Comparison of ENCODE assay signal across 13 cellular contexts in the genomic region with DNA sequence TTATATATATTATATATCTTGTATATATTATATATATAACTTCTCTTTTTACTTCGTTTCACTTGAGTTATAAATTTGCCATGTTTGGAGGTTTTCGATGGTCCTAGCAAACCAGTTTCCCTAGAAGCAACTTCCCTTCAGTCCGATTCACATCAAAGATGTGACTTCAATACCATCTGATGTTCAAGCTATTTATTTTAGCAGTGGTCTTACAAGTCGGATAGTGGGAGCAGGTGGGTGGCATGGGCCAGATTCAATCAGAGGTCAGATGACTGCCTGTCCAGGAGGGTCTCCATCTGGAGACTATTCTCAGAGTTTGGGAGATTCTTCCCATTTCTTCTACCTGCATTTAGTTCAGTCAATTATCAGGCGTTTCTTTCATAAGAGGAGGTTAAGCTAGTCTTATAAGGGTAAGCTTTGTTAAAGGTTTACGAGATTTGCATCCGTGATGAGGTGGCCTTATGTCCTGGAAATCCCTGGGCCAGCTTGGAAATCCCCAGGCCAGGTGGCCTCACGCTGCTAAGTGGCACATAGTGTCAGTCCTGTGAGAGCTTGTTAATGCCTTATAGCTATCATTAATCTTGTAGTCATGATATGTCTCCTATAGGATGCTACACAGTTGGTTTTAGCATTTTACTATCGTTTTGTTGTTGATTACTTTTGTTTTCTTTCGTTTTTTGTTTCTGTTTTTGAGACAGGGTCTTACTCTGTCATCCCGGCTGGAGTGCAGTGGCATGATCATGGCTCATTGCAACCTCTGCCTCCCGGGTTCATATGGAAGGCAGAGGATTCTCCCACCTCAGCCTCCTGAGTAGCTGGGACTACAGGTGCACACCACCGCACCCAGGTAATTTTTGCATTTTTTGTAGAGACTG.
DNase-seq lines count a peak whose midpoint lies in the region; ATAC-seq, FAIRE-seq and TF ChIP-seq lines count a peak whose summit lies in the region.
"Had no signal": no experiment of that assay in that cellular context is flagged by ENCODE, and none has a peak within 500 bp of the region (broad histone marks: within the 10 kb centered on the region; RNA-seq: fewer than 3 reads in every experiment).

No MANE protein-coding gene starts in this region.

- peak; percentile 35 for FAIRE-seq in GM12878 (lab: Jason Lieb, UNC)

- RAD21 ChIA-PET in GM12878 (lab: Charles Lee; ENCODE audit: unreplicated experiment): interaction anchor here (0.7 to 2.6 kb wide), 18 partner anchors 9 to 599 kb away, joined by 3 to 16 read pairs (median 4); a partner anchor contains a TSS

- H3K4me1 ChIP-seq in GM12878 (ENCODE audit: control insufficient read depth, insufficient read depth, low read length) (peaks cover 13% of the 10 kb centered on the region), SJCRH30 (no peaks in the 10 kb centered on the region), smooth muscle cell (ENCODE audit: low read depth) (peaks cover 29% of the 10 kb centered on the region), osteoblast (ENCODE audit: insufficient read depth, low read length) (no peaks in the 10 kb centered on the region)
- H3K4me1 ChIP-seq: right lobe of liver had no signal

- H3K27me3 ChIP-seq in GM12878 (replicated peaks in 1 of 2; ENCODE audit: control insufficient read depth in 2 of 2, insufficient read depth in 2 of 2, low read length in 1 of 2): no peaks in the 10 kb centered on the region
- no peaks in the 10 kb centered on the region for H3K27me3 ChIP-seq in SJCRH30
- H3K27me3 ChIP-seq in smooth muscle cell (ENCODE audit: low read depth): no peaks in the 10 kb centered on the region
- no peaks in the 10 kb centered on the region for H3K27me3 ChIP-seq in osteoblast (ENCODE audit: insufficient read depth, low read length)
- H3K27me3 ChIP-seq: right lobe of liver had no signal

- CTCF ChIA-PET in GM12878 (lab: Yijun Ruan, JAX) (interaction anchor here (0.6 to 2.1 kb wide), 10 partner anchors 10 to 849 kb away, joined by 3 to 12 read pairs (median 4); no protein-coding TSS in a partner anchor), MCF 10A (lab: Yijun Ruan, JAX) (interaction anchor here (0.8 kb wide), 1 partner anchor 36 kb away, joined by 3 read pairs; no protein-coding TSS in a partner anchor)

- TF ChIP-seq EP300 in GM12878 (IDR thresholded peaks at IDR 0.05; ENCODE audit: borderline replicate concordance in 1 of 2, control insufficient read depth in 1 of 2, low read depth in 2 of 2, low read length in 2 of 2): peak; percentile 43 to 57; a peak in 2 of 4 replicates

- H3K79me2 ChIP-seq in GM12878 (ENCODE audit: control insufficient read depth, insufficient read depth, low read length): no peaks in the 10 kb centered on the region
- H3K79me2 ChIP-seq in smooth muscle cell (ENCODE audit: low read depth): no peaks in the 10 kb centered on the region
- H3K79me2 ChIP-seq in osteoblast (ENCODE audit: insufficient read depth, low read length): peaks cover 57% of the 10 kb centered on the region

- H3F3A ChIP-seq in smooth muscle cell (ENCODE audit: low read depth): no peaks in the 10 kb centered on the region

- TF ChIP-seq RAD21 in GM12878 (IDR thresholded peaks at IDR 0.05; ENCODE audit: insufficient read depth, low read depth, low read length): no peak

- peak overlapping the region; percentile 93 for H3K27ac ChIP-seq in GM12878 (ENCODE audit: control insufficient read depth, insufficient read depth)
- no peak overlapping the region for H3K27ac ChIP-seq in SJCRH30
- no peak overlapping the region for H3K27ac ChIP-seq in smooth muscle cell (ENCODE audit: low read depth)
- no peak overlapping the region for H3K27ac ChIP-seq in osteoblast (ENCODE audit: low read depth, low read length)
- H3K27ac ChIP-seq: right lobe of liver had no signal

- intact Hi-C loops in GM12878 (cut with micrococcal nuclease; ENCODE audit: unreplicated experiment) (loop anchor here (2.0 to 5.0 kb wide), 2 partner anchors 20 to 115 kb away; no protein-coding TSS in a partner anchor), MCF 10A (cut with micrococcal nuclease) (no loop called here)

- TF ChIP-seq CTCF in GM12878 (IDR thresholded peaks at IDR 0.05 in 2 of 3, conservative IDR thresholded peaks at IDR 0.05 in 1 of 3; ENCODE audit: control insufficient read depth in 2 of 3, extremely low read depth in 1 of 3, insufficient read depth in 1 of 3, low read depth in 3 of 3, low read length in 3 of 3) (no peak), MCF 10A (IDR thresholded peaks at IDR 0.05; ENCODE audit: unreplicated experiment) (no peak), smooth muscle cell (IDR thresholded peaks at IDR 0.05; ENCODE audit: borderline replicate concordance, insufficient read depth, poor library complexity, severe bottlenecking) (no peak), osteoblast (IDR thresholded peaks at IDR 0.05; ENCODE audit: extremely low read depth, low read depth, low read length) (no peak)

- peaks cover 8% of the 10 kb centered on the region for H3K9me3 Mint-ChIP-seq in MCF 10A (ENCODE audit: unreplicated experiment)

- SMC1A ChIA-PET in GM12878 (lab: Charles Lee; ENCODE audit: uncharacterized antibody, unreplicated experiment): interaction anchor here (0.7 to 2.2 kb wide), 21 partner anchors 11 to 856 kb away, joined by 3 to 15 read pairs (median 4); no protein-coding TSS in a partner anchor

- peak overlapping the region; percentile 70 for H3K9ac ChIP-seq in GM12878 (ENCODE audit: control insufficient read depth, insufficient read depth, low read length)
- H3K9ac ChIP-seq in smooth muscle cell (ENCODE audit: low read depth): no peak overlapping the region

- ATAC-seq in GM18499 (IDR thresholded peaks at IDR 0.05; ENCODE audit: insufficient read depth, unreplicated experiment) (peak; percentile 75), GM19468 (IDR thresholded peaks at IDR 0.05; ENCODE audit: extremely low read depth, unreplicated experiment) (peak; percentile 65), HG03095 (IDR thresholded peaks at IDR 0.05; ENCODE audit: unreplicated experiment) (peak; percentile 76), GM12878 (peak; percentile 98)
- ATAC-seq: left cardiac atrium, right lobe of liver had no signal

- H3K27ac Mint-ChIP-seq in MCF 10A (ENCODE audit: low read depth, unreplicated experiment): no peak overlapping the region
- H3K27ac Mint-ChIP-seq: activated naive CD8-positive, alpha-beta T cell had no signal

- peak; percentile 76 for DNase-seq in GM12878 (ENCODE audit: low read depth, low spot score)
- DNase-seq in MCF 10A (ENCODE audit: unreplicated experiment): no peak
- DNase-seq in SJCRH30: no peak
- DNase-seq in smooth muscle cell (lab: John Stamatoyannopoulos, UW; ENCODE audit: unreplicated experiment): no peak
- no peak for DNase-seq in osteoblast (ENCODE audit: insufficient read length, low spot score, missing footprints)
- DNase-seq: erythroblast, left cardiac atrium, NCI-H446, right lobe of liver had no signal

- in situ Hi-C loops in GM12878 (cut with MboI): no loop called here

- H3K9me3 ChIP-seq in GM12878 (replicated peaks; ENCODE audit: control insufficient read depth, insufficient read depth, low read length): peaks cover 5% of the 10 kb centered on the region; the same call in 2 of the 3 replicates
- no peaks in the 10 kb centered on the region for H3K9me3 ChIP-seq in SJCRH30 (replicated peaks)
- no peaks in the 10 kb centered on the region for H3K9me3 ChIP-seq in smooth muscle cell (replicated peaks; ENCODE audit: low read depth)
- H3K9me3 ChIP-seq in osteoblast (ENCODE audit: low read depth, low read length): no peaks in the 10 kb centered on the region
- H3K9me3 ChIP-seq: right lobe of liver had no signal

- H4K20me1 ChIP-seq in GM12878 (ENCODE audit: control insufficient read depth, insufficient read depth) (no peaks in the 10 kb centered on the region), smooth muscle cell (ENCODE audit: low read depth) (no peaks in the 10 kb centered on the region), osteoblast (ENCODE audit: insufficient read depth, low read length) (peaks cover 22% of the 10 kb centered on the region)

- POLR2A ChIA-PET in GM12878 (lab: Charles Lee) (interaction anchor here (0.8 to 2.1 kb wide), 6 partner anchors 9 to 291 kb away, joined by 3 to 15 read pairs (median 4); no protein-coding TSS in a partner anchor), MCF 10A (lab: Yijun Ruan, JAX) (interaction anchor here (0.5 to 0.7 kb wide), 2 partner anchors 178 to 318 kb away, joined by 3 read pairs; no protein-coding TSS in a partner anchor)

- TF ChIP-seq POLR2A in GM12878 (IDR thresholded peaks at IDR 0.05; ENCODE audit: low read depth, low read length): no peak

- peaks cover 6% of the 10 kb centered on the region for H3K4me1 Mint-ChIP-seq in MCF 10A (ENCODE audit: insufficient read depth, unreplicated experiment)

- H3K36me3 ChIP-seq in GM12878 (ENCODE audit: control insufficient read depth in 2 of 2, insufficient read depth in 2 of 2, low read length in 1 of 2) (0 out of 4 replicates have a peak, but pooled peaks cover 0 to 2% of the 10 kb centered on the region in 2 experiments), SJCRH30 (no peaks in the 10 kb centered on the region), smooth muscle cell (ENCODE audit: low read depth) (no peaks in the 10 kb centered on the region), osteoblast (ENCODE audit: insufficient read depth, low read length) (no peaks in the 10 kb centered on the region)
- H3K36me3 ChIP-seq: right lobe of liver had no signal

- H3K36me3 Mint-ChIP-seq in MCF 10A (ENCODE audit: insufficient read depth, unreplicated experiment): peaks cover 6% of the 10 kb centered on the region

- H2AFZ ChIP-seq in GM12878 (ENCODE audit: control insufficient read depth, low read depth, low read length) (peak overlapping the region; percentile 84), smooth muscle cell (ENCODE audit: low read depth) (no peak overlapping the region), osteoblast (ENCODE audit: low read length) (no peak overlapping the region)

- no peaks in the 10 kb centered on the region for H3K27me3 Mint-ChIP-seq in MCF 10A (ENCODE audit: insufficient read depth, unreplicated experiment)
- H3K27me3 Mint-ChIP-seq: activated naive CD8-positive, alpha-beta T cell had no signal

- 5% methylated on average over 13 of the region's 13 CpGs for WGBS in GM12878 (ENCODE audit: insufficient coverage, insufficient replicate concordance, low lambda C conversion rate, missing lambda C conversion rate)
- 93% methylated on average over 13 of the region's 13 CpGs for WGBS in smooth muscle cell (ENCODE audit: low lambda C conversion rate)

- BruUV-seq in GM12878 (replicated peaks; lab: Mats Ljungman, UMichigan) (TSS peak; percentile 66), MCF 10A (replicated peaks; lab: Mats Ljungman, UMichigan) (no TSS peak)

- peak overlapping the region; percentile 54 for H3K4me3 ChIP-seq in GM12878
- no peak overlapping the region for H3K4me3 ChIP-seq in SJCRH30
- H3K4me3 ChIP-seq in smooth muscle cell: no peak overlapping the region
- no peak overlapping the region for H3K4me3 ChIP-seq in osteoblast (ENCODE audit: insufficient read depth, low read length)
- H3K4me3 ChIP-seq: right lobe of liver had no signal

- H3K4me2 ChIP-seq in GM12878 (ENCODE audit: control insufficient read depth, insufficient read depth): peak overlapping the region; percentile 93
- H3K4me2 ChIP-seq in smooth muscle cell: no peak overlapping the region
- H3K4me2 ChIP-seq in osteoblast (ENCODE audit: insufficient read depth, low read length): no peak overlapping the region

- H3K4me3 Mint-ChIP-seq in MCF 10A (ENCODE audit: unreplicated experiment): no peak overlapping the region
- H3K4me3 Mint-ChIP-seq: activated naive CD8-positive, alpha-beta T cell had no signal
